ENCODE assay signal across 8 cellular contexts in the genomic region with DNA sequence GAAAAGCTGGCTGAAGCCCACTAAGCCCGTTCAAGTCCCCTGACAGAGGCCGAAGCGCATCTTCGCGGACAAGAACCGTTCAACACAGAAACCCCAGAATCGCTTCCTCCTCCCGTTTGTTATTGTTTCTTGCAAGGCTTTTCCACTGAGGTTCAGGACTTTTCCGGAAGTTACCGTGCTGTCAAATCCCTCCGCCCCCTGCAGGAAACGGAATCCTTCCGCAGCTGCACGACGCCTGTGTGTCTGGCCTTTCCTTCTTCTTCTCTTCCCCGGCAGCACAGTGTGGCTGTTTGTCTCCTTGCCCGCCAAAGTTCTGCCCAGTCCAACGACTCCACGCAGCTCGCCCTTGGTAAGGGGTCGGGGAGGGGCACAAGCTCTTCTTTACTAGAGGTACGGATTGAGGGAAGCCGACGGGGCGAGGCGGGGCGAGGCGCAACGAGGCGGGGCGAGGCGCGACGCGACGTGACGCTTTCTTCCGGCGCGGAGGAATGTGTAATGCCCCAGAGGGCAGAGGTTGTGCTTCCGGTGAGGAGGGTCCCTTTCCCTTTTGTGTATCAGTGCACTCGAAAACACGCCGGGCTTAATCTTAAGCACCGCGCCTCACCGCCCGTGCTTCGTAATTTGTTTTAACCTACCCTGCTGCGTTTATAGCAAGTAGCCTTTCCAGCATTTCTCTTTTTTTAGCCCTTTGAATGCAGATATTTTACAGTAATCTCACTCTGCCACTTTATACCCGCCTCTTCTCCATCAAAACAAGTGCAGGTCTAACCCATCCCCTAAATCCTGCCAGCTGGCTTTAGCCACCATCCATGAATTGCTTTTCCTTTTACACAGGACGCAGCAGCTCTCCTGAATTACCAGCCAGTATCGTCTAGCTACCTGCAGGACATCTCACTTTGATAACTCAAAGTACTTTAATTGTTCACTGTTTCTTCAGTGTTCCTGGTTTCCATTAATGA. TPM values are rescaled to one million over a fixed set of nuclear protein-coding genes. Genes with fewer than 3 reads are reported as not detected.
DNase-seq lines count a peak whose midpoint lies in the region; ATAC-seq and TF ChIP-seq lines count a peak whose summit lies in the region.

Gene KDM5A, minus strand, starts transcription at position 183 of the 959 bp plus-strand sequence. CDS start 229 bp downstream, outside the sequence.

- peaks cover 33% of the 10 kb centered on the region for H3K4me1 Mint-ChIP-seq in activated CD8-positive, alpha-beta T cell treated with anti-CD3 and anti-CD28 coated beads, Interleukin-2, amount 10 ng/mL, durations not matched to agents 7 days and 5 days (ENCODE audit: low read depth)
- peaks cover 26% of the 10 kb centered on the region for H3K4me1 Mint-ChIP-seq in endothelial cell (ENCODE audit: unreplicated experiment)

- H3K4me3 Mint-ChIP-seq in activated CD8-positive, alpha-beta T cell treated with anti-CD3 and anti-CD28 coated beads, Interleukin-2, amount 10 ng/mL, durations not matched to agents 7 days and 5 days: peak within 1 kb of the TSS; percentile 89
- H3K4me3 Mint-ChIP-seq in endothelial cell (ENCODE audit: unreplicated experiment): peak within 1 kb of the TSS; percentile 99

- ATAC-seq in GM19467 (IDR thresholded peaks at IDR 0.05; ENCODE audit: unreplicated experiment) (peak; percentile 86), mucosa of descending colon (peak; percentile 99)
- peak; percentile 92 for ATAC-seq in activated CD8-positive, alpha-beta T cell treated with anti-CD3 and anti-CD28 coated beads, Interleukin-2, amount 10 ng/mL, durations not matched to agents 7 days and 5 days

- intact Hi-C loops in mucosa of descending colon (cut with DNase I, micrococcal nuclease): no loop called here

- peak within 1 kb of the TSS; percentile 91 for H3K4me3 ChIP-seq in BE2C (ENCODE audit: low read depth, low read length)
- H3K4me3 ChIP-seq in mucosa of descending colon: peak within 1 kb of the TSS; percentile 59

- H3K4me1 ChIP-seq in BE2C: no peaks in the 10 kb centered on the region
- H3K4me1 ChIP-seq in mucosa of descending colon (ENCODE audit: low read depth): peaks cover 21% of the 10 kb centered on the region

- POLR2A ChIA-PET in activated CD8-positive, alpha-beta T cell treated with anti-CD3 and anti-CD28 coated beads, Interleukin-2, amount 10 ng/mL, durations not matched to agents 7 days and 5 days (lab: Charles Lee): interaction anchor here (0.7 to 2.8 kb wide), 7 partner anchors 11 to 1204 kb away, joined by 3 to 40 read pairs (median 3); partner anchors contain the start of gene CCDC77

- H3K36me3 ChIP-seq in BE2C (peaks cover 5% of the 10 kb centered on the region), mucosa of descending colon (ENCODE audit: low read depth) (no peaks in the 10 kb centered on the region)

- CTCF ChIA-PET in activated CD8-positive, alpha-beta T cell treated with anti-CD3 and anti-CD28 coated beads, Interleukin-2, amount 10 ng/mL, durations not matched to agents 7 days and 5 days (lab: Charles Lee): interaction anchor here (0.7 to 5.7 kb wide), 2 partner anchors 12 to 63 kb away, joined by 3 to 36 read pairs; partner anchors contain the start of gene CCDC77

- H3K36me3 Mint-ChIP-seq in activated CD8-positive, alpha-beta T cell treated with anti-CD3 and anti-CD28 coated beads, Interleukin-2, amount 10 ng/mL, durations not matched to agents 7 days and 5 days (ENCODE audit: low read depth): peaks cover 33% of the 10 kb centered on the region
- H3K36me3 Mint-ChIP-seq in endothelial cell (ENCODE audit: low read depth, unreplicated experiment): peaks cover 3% of the 10 kb centered on the region

- no peaks in the 10 kb centered on the region for H3K27me3 ChIP-seq in BE2C

- peak within 1 kb of the TSS; percentile 98 for H3K27ac Mint-ChIP-seq in activated CD8-positive, alpha-beta T cell treated with anti-CD3 and anti-CD28 coated beads, Interleukin-2, amount 10 ng/mL, durations not matched to agents 7 days and 5 days
- H3K27ac Mint-ChIP-seq in endothelial cell (ENCODE audit: unreplicated experiment): peak within 1 kb of the TSS; percentile 99

- no peaks in the 10 kb centered on the region for H3K9me3 ChIP-seq in BE2C
- H3K9me3 ChIP-seq in mucosa of descending colon: no peaks in the 10 kb centered on the region

- TF ChIP-seq CTCF in BE2C (IDR thresholded peaks at IDR 0.05; ENCODE audit: low read depth, low read length): 0 out of 2 replicates have a peak, but pooled peaks have one; percentile 5
- TF ChIP-seq CTCF in endothelial cell (IDR thresholded peaks at IDR 0.05; ENCODE audit: unreplicated experiment): no peak
- TF ChIP-seq CTCF in mucosa of descending colon (IDR thresholded peaks at IDR 0.05): no peak

- H3K9me3 Mint-ChIP-seq in activated CD8-positive, alpha-beta T cell treated with anti-CD3 and anti-CD28 coated beads, Interleukin-2, amount 10 ng/mL, durations not matched to agents 7 days and 5 days (ENCODE audit: insufficient read depth): no peaks in the 10 kb centered on the region
- no peaks in the 10 kb centered on the region for H3K9me3 Mint-ChIP-seq in endothelial cell (ENCODE audit: unreplicated experiment)

- DNase-seq in BE2C (peak; percentile 92), HS-5 (ENCODE audit: low read depth) (peak; percentile 86), endothelial cell (ENCODE audit: low spot score) (peak; percentile 91), mucosa of descending colon (peak; percentile 89 to 92 (median 92)), AML-193 (lab: John Stamatoyannopoulos, UW) (no peak)
- DNase-seq in activated CD8-positive, alpha-beta T cell treated with anti-CD3 and anti-CD28 coated beads, Interleukin-2, amount 10 ng/mL, durations not matched to agents 7 days and 5 days: peak; percentile 94
- DNase-seq in stimulated activated CD8-positive, alpha-beta memory T cell treated with anti-CD3 and anti-CD28 coated beads, Interleukin-4, amount 100 ng/mL, for 24 hours (ENCODE audit: low read depth): peak; percentile 82

- H3K27me3 Mint-ChIP-seq in activated CD8-positive, alpha-beta T cell treated with anti-CD3 and anti-CD28 coated beads, Interleukin-2, amount 10 ng/mL, durations not matched to agents 7 days and 5 days (ENCODE audit: low read depth): no peaks in the 10 kb centered on the region
- peaks cover 7% of the 10 kb centered on the region for H3K27me3 Mint-ChIP-seq in endothelial cell (ENCODE audit: unreplicated experiment)

RNA-seq across cellular contexts. Expression of gene KDM5A, which starts in this region (rescaled TPM):
- polyA plus RNA-seq in BE2C (2012; ENCODE audit: insufficient read depth, insufficient read length, low read depth): 23.5 TPM
- total RNA-seq in activated CD8-positive, alpha-beta T cell treated with anti-CD3 and anti-CD28 coated beads, Interleukin-2, amount 10 ng/mL, durations not matched to agents 7 days and 5 days: 10 to 100 TPM; 81.5 to 87.7 TPM
- total RNA-seq in endothelial cell (ENCODE audit: unreplicated experiment) (86.3 TPM), mucosa of descending colon (10 to 100 TPM; 54.6 to 76.2 (median 74.9) TPM)

Comparison
In these comparisons a context has a peak if more than half of its experiments do, and no peak if none do; other contexts are left out.
1. DNase-seq: peak in BE2C (single experiment), HS-5 (single experiment), activated CD8-positive, alpha-beta T cell treated with anti-CD3 and anti-CD28 coated beads, Interleukin-2, amount 10 ng/mL, durations not matched to agents 7 days and 5 days (single experiment), endothelial cell (single experiment), mucosa of descending colon (3 of 3) and stimulated activated CD8-positive, alpha-beta memory T cell treated with anti-CD3 and anti-CD28 coated beads, Interleukin-4, amount 100 ng/mL, for 24 hours (single experiment); none in AML-193 (0 of 2).
2. Peak in every context shown above with its lines, with median percentiles within 50 percentile points of each other: ATAC-seq.